ENCODE assay signal across 18 cellular contexts in the genomic region with DNA sequence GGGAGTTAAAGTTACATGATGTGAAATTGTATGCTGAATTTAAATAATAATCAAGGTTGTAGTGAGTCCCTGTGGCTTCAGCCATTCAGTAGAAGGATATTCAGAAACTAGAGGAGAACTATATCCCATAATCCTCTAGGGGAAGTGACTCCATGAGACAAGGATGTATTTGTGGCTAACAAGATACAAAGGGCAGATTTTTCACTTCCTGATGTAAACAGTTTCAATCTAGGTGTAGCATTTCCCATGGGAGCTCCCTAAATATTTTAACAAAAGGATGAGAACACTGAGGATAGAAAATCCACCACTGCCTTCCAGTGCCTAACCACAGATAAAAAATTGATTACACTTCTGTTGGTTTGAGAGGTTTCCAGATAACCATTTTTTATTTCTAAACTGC.
DNase-seq lines count a peak whose midpoint lies in the region; TF ChIP-seq lines count a peak whose summit lies in the region.
"Had no signal": no experiment of that assay in that cellular context is flagged by ENCODE, and none has a peak within 500 bp of the region (broad histone marks: within the 10 kb centered on the region; RNA-seq: fewer than 3 reads in every experiment).

No MANE protein-coding gene starts in this region.

- H2AFZ ChIP-seq in neuronal stem cell (ENCODE audit: low read length): no peak overlapping the region

- no peak overlapping the region for H3K4ac ChIP-seq in neuronal stem cell (ENCODE audit: low read length)

- H4K8ac ChIP-seq in neuronal stem cell (ENCODE audit: low read depth, low read length): no peak overlapping the region

- no peak overlapping the region for H3K4me3 ChIP-seq in choroid plexus epithelial cell (ENCODE audit: low read depth, low read length)
- H3K4me3 ChIP-seq in neuronal stem cell (ENCODE audit: low read length in 2 of 2): no peak overlapping the region
- H3K4me3 ChIP-seq in Caco-2 (ENCODE audit: low read depth, low read length): no peak overlapping the region
- H3K4me3 ChIP-seq: BLaER1 treated with 17β-estradiol and CSF1 and Interleukin-3, amounts not matched to agents 10 nM and 100 nM; K562 had no signal

- no peak overlapping the region for H2BK12ac ChIP-seq in neuronal stem cell (ENCODE audit: low read length)

- BruUV-seq in Caco-2 (replicated peaks; lab: Mats Ljungman, UMichigan): no TSS peak

- DNase-seq in ELR (ENCODE audit: low read depth) (peak; percentile 41), M059J (ENCODE audit: low read depth) (peak; percentile 62), choroid plexus epithelial cell (ENCODE audit: low read depth) (peak; percentile 69), NOMO-1 (lab: John Stamatoyannopoulos, UW; ENCODE audit: unreplicated experiment in 2 of 2) (no peak), neuronal stem cell (ENCODE audit: low spot score) (no peak), Caco-2 (no peak), kidney tubule cell (ENCODE audit: low spot score) (no peak)
- DNase-seq: CD4-positive, alpha-beta memory T cell; GF-D8; NCI-H1436 treated with DMSO at 0.1 percent for 48 hours; NCI-H2029 treated with DMSO at 0.1 percent for 48 hours; NCI-H2171; NCI-H524 treated with DMSO at 0.1 percent for 48 hours; PC-3; RPMI8226; SHP77 had no signal

- H3K4me2 ChIP-seq in neuronal stem cell (ENCODE audit: insufficient read depth, low read length, poor library complexity, severe bottlenecking): no peak overlapping the region
- H3K4me2 ChIP-seq: BLaER1 treated with 17β-estradiol and CSF1 and Interleukin-3, amounts not matched to agents 10 nM and 100 nM had no signal

- no peak overlapping the region for H2BK5ac ChIP-seq in neuronal stem cell (ENCODE audit: low read length)

- no peak overlapping the region for H2BK120ac ChIP-seq in neuronal stem cell (ENCODE audit: low read depth, low read length)

- H3K18ac ChIP-seq in neuronal stem cell (ENCODE audit: low read length): no peak overlapping the region

- no peak overlapping the region for H3K4me3 Mint-ChIP-seq in Caco-2 (ENCODE audit: unreplicated experiment)
- H3K4me3 Mint-ChIP-seq: CD4-positive, alpha-beta memory T cell had no signal

- intact Hi-C loops in Caco-2 (cut with micrococcal nuclease; ENCODE audit: unreplicated experiment): no loop called here

- H3K14ac ChIP-seq in neuronal stem cell (ENCODE audit: low read length): no peak overlapping the region

- H3K23ac ChIP-seq in neuronal stem cell (ENCODE audit: low read depth, low read length, poor library complexity): no peak overlapping the region

- H4K91ac ChIP-seq in neuronal stem cell (ENCODE audit: low read depth, low read length, poor library complexity): no peak overlapping the region

- H2AK5ac ChIP-seq in neuronal stem cell (ENCODE audit: low read depth, low read length): no peak overlapping the region

- H2BK15ac ChIP-seq in neuronal stem cell (ENCODE audit: low read length): no peak overlapping the region

- peaks cover 16% of the 10 kb centered on the region for H3K27me3 Mint-ChIP-seq in Caco-2 (ENCODE audit: insufficient read depth, unreplicated experiment)
- H3K27me3 Mint-ChIP-seq: CD4-positive, alpha-beta memory T cell had no signal

- H3K4me1 Mint-ChIP-seq in Caco-2 (ENCODE audit: low read depth, unreplicated experiment): no peaks in the 10 kb centered on the region
- H3K4me1 Mint-ChIP-seq: CD4-positive, alpha-beta memory T cell had no signal

- H3K4me1 ChIP-seq in neuronal stem cell (ENCODE audit: control insufficient read depth in 2 of 2, insufficient read depth in 1 of 2, low read depth in 1 of 2, low read length in 2 of 2) (no peaks in the 10 kb centered on the region), Caco-2 (no peaks in the 10 kb centered on the region)
- H3K4me1 ChIP-seq: BLaER1 treated with 17β-estradiol and CSF1 and Interleukin-3, amounts not matched to agents 10 nM and 100 nM had no signal

- CTCF ChIA-PET in Caco-2 (lab: Charles Lee): no interaction called here

- no peaks in the 10 kb centered on the region for H3K79me1 ChIP-seq in neuronal stem cell (ENCODE audit: low read depth, low read length)

- H3K9me3 Mint-ChIP-seq in Caco-2 (ENCODE audit: unreplicated experiment): no peaks in the 10 kb centered on the region

- POLR2A ChIA-PET in Caco-2 (lab: Charles Lee): no interaction called here

- TF ChIP-seq CTCF in choroid plexus epithelial cell (conservative IDR thresholded peaks at IDR 0.05; ENCODE audit: low read depth, low read length): no peak
- no peak for TF ChIP-seq CTCF in Caco-2 (IDR thresholded peaks at IDR 0.05; ENCODE audit: insufficient read depth in 1 of 2, low read depth in 1 of 2, low read length in 1 of 2, severe bottlenecking in 1 of 2, unreplicated experiment in 1 of 2)

- H3K36me3 Mint-ChIP-seq in Caco-2 (ENCODE audit: insufficient read depth, unreplicated experiment): no peaks in the 10 kb centered on the region
- H3K36me3 Mint-ChIP-seq: CD4-positive, alpha-beta memory T cell had no signal

- H3K36me3 ChIP-seq in neuronal stem cell (replicated peaks in 1 of 2; ENCODE audit: control insufficient read depth in 2 of 2, insufficient read depth in 2 of 2, low read length in 2 of 2) (no peaks in the 10 kb centered on the region), Caco-2 (ENCODE audit: control insufficient read depth, insufficient read depth, low read length) (no peaks in the 10 kb centered on the region)
- H3K36me3 ChIP-seq: BLaER1 treated with 17β-estradiol and CSF1 and Interleukin-3, amounts not matched to agents 10 nM and 100 nM had no signal

- H3K9me3 ChIP-seq in neuronal stem cell (replicated peaks in 1 of 2; ENCODE audit: control insufficient read depth in 2 of 2, insufficient read depth in 1 of 2, low read depth in 1 of 2, low read length in 2 of 2) (peaks cover 0 to 2% of the 10 kb centered on the region in 2 donors), Caco-2 (no peaks in the 10 kb centered on the region)
- H3K9me3 ChIP-seq: BLaER1 treated with 17β-estradiol and CSF1 and Interleukin-3, amounts not matched to agents 10 nM and 100 nM had no signal

- no peak overlapping the region for H3K27ac ChIP-seq in neuronal stem cell (replicated peaks; ENCODE audit: low read length)
- H3K27ac ChIP-seq: BLaER1 treated with 17β-estradiol and CSF1 and Interleukin-3, amounts not matched to agents 10 nM and 100 nM had no signal

- H3K27me3 ChIP-seq in neuronal stem cell (ENCODE audit: control insufficient read depth in 3 of 3, insufficient read depth in 3 of 3, low read depth in 1 of 3, low read length in 3 of 3) (no peaks in the 10 kb centered on the region), Caco-2 (replicated peaks; ENCODE audit: control insufficient read depth, insufficient read depth, low read length) (no peaks in the 10 kb centered on the region)
- H3K27me3 ChIP-seq: BLaER1 treated with 17β-estradiol and CSF1 and Interleukin-3, amounts not matched to agents 10 nM and 100 nM had no signal

- no peak overlapping the region for H3K9ac ChIP-seq in neuronal stem cell (ENCODE audit: low read depth, low read length, poor library complexity)
- H3K9ac ChIP-seq: BLaER1 treated with 17β-estradiol and CSF1 and Interleukin-3, amounts not matched to agents 10 nM and 100 nM had no signal

- H3K27ac Mint-ChIP-seq in Caco-2 (ENCODE audit: unreplicated experiment): no peak overlapping the region
- H3K27ac Mint-ChIP-seq: CD4-positive, alpha-beta memory T cell had no signal

Comparison
In these comparisons a context has a peak if more than half of its experiments do, and no peak if none do; other contexts are left out.
1. DNase-seq: peak in ELR (single experiment), M059J (single experiment) and choroid plexus epithelial cell (single experiment); none in NOMO-1 (0 of 2), neuronal stem cell (single experiment), Caco-2 (0 of 2) and kidney tubule cell (single experiment).